Comparison of ENCODE assay signal across 1 cellular context in genomic region chr3:3366391-3366790, GRCh38.
TF ChIP-seq lines count a peak whose summit lies in the region.

No MANE protein-coding gene starts in this region.

TF ChIP-seq in H1, 55 proteins besides CTCF, POLR2A, EP300 and RAD21:
- no peak for TF ChIP-seq PHF8 (conservative IDR thresholded peaks at IDR 0.05; ENCODE audit: low read depth, low read length)
- no peak for TF ChIP-seq ATF3 (IDR thresholded peaks at IDR 0.05; ENCODE audit: insufficient read depth, low read depth, low read length)
- no peak for TF ChIP-seq RFX5 (IDR thresholded peaks at IDR 0.05; ENCODE audit: borderline replicate concordance, low read depth, low read length)
- no peak for TF ChIP-seq CHD2 (IDR thresholded peaks at IDR 0.05; ENCODE audit: low read length)
- TF ChIP-seq HDAC2 (IDR thresholded peaks at IDR 0.05; ENCODE audit: borderline replicate concordance in 1 of 2, low read depth in 2 of 2, low read length in 2 of 2) = no peak
- TF ChIP-seq RXRA (IDR thresholded peaks at IDR 0.05; ENCODE audit: insufficient read depth, low read depth, low read length) = no peak
- TF ChIP-seq JUND (IDR thresholded peaks at IDR 0.05; ENCODE audit: low read length) = no peak
- no peak for TF ChIP-seq SIRT6 (IDR thresholded peaks at IDR 0.05; ENCODE audit: low read length)
- TF ChIP-seq TBP (IDR thresholded peaks at IDR 0.05; ENCODE audit: low read depth, low read length) = no peak
- no peak for TF ChIP-seq KDM5A (IDR thresholded peaks at IDR 0.05; ENCODE audit: low read length)
- TF ChIP-seq CREB1 (IDR thresholded peaks at IDR 0.05) = no peak
- TF ChIP-seq CBX8 (IDR thresholded peaks at IDR 0.05; ENCODE audit: borderline replicate concordance, low read depth, low read length) = no peak
- TF ChIP-seq ZNF274 (IDR thresholded peaks at IDR 0.05; ENCODE audit: borderline replicate concordance, extremely low read depth, low read length) = no peak
- TF ChIP-seq CBX5 (IDR thresholded peaks at IDR 0.05; ENCODE audit: low read depth, low read length) = no peak
